ENCODE assay signal across 19 cellular contexts in genomic region chr2:234307322-234307961, GRCh38.
A peak's percentile ranks its signal among the peaks of the same experiment; 100 is the strongest.
DNase-seq lines count a peak whose midpoint lies in the region; ATAC-seq and TF ChIP-seq lines count a peak whose summit lies in the region.
"Had no signal": no experiment of that assay in that cellular context is flagged by ENCODE, and none has a peak within 500 bp of the region (broad histone marks: within the 10 kb centered on the region; RNA-seq: fewer than 3 reads in every experiment).

No MANE protein-coding gene starts in this region.

- WGBS in mammary epithelial cell (ENCODE audit: low coverage, missing lambda C conversion rate) = 88% methylated on average over 4 of the region's 4 CpGs

- no TSS peak for BruUV-seq in mammary epithelial cell (replicated peaks; lab: Mats Ljungman, UMichigan)

- POLR2A ChIA-PET in RWPE1 (lab: Yijun Ruan, JAX; ENCODE audit: low non-redundant PET) = no interaction called here

- H3K27me3 Mint-ChIP-seq in immature natural killer cell (ENCODE audit: low read depth in 3 of 3) = peaks cover 0 to 3% (median 1%) of the 10 kb centered on the region in 3 donors
- peaks cover 30 to 38% of the 10 kb centered on the region in 2 donors for H3K27me3 Mint-ChIP-seq in stimulated activated naive B cell treated with anti-CD40 and anti-IgM and Interleukin-4, amounts not matched to agents 10 μg/mL and 1 μg/mL and 100 μg/mL, for 72 hours
- H3K27me3 Mint-ChIP-seq in natural killer cell treated with Interleukin-12 subunit alpha and Interleukin-12 subunit beta and Interleukin-15 and Interleukin-18, amount 100 ng/mL, for 72 hours = no peaks in the 10 kb centered on the region

- H3K27ac Mint-ChIP-seq in immature natural killer cell = peak overlapping the region in 4 of 6 donors; percentile 44 to 93 (median 72)
- peak overlapping the region; percentile 51 for H3K27ac Mint-ChIP-seq in stimulated activated naive B cell treated with anti-CD40 and anti-IgM and Interleukin-4, amounts not matched to agents 10 μg/mL and 1 μg/mL and 100 μg/mL, for 72 hours
- peak overlapping the region in 1 of 2 donors; percentile 24 for H3K27ac Mint-ChIP-seq in natural killer cell treated with Interleukin-12 subunit alpha and Interleukin-12 subunit beta and Interleukin-15 and Interleukin-18, amount 100 ng/mL, for 72 hours

- H3K4me3 ChIP-seq in mammary epithelial cell (replicated peaks in 1 of 3; ENCODE audit: insufficient read depth in 1 of 3, low read depth in 2 of 3, low read length in 3 of 3) = no peak overlapping the region
- no peak overlapping the region for H3K4me3 ChIP-seq in breast epithelium
- H3K4me3 ChIP-seq: GM12878, SJCRH30 had no signal

- no peaks in the 10 kb centered on the region for H3K79me2 ChIP-seq in mammary epithelial cell (ENCODE audit: insufficient read depth, low read length)
- H3K79me2 ChIP-seq: parathyroid adenoma had no signal

- H3K4me1 ChIP-seq in mammary epithelial cell (ENCODE audit: insufficient read depth, low read length) (peaks cover 29% of the 10 kb centered on the region), breast epithelium (peaks cover 0 to 4% of the 10 kb centered on the region in 2 donors)
- H3K4me1 ChIP-seq: parathyroid adenoma had no signal

- no peak overlapping the region for H3K4me2 ChIP-seq in mammary epithelial cell (ENCODE audit: insufficient read depth, low read depth, low read length)

- dilution Hi-C loops in mammary epithelial cell (cut with HindIII; ENCODE audit: low sequenced_read_pairs) = loop anchor here (5.0 kb wide), 1 partner anchor 45 kb away; no protein-coding TSS in a partner anchor

- ATAC-seq in stimulated activated naive B cell treated with anti-CD40 and anti-IgM and Interleukin-4, amounts not matched to agents 10 μg/mL and 1 μg/mL and 100 μg/mL, for 72 hours (replicated peaks) = no peak
- ATAC-seq in GM19452 (IDR thresholded peaks at IDR 0.05; ENCODE audit: unreplicated experiment) = no peak
- no peak for ATAC-seq in natural killer cell treated with Interleukin-12 subunit alpha and Interleukin-12 subunit beta and Interleukin-15 and Interleukin-18, amount 100 ng/mL, for 72 hours
- ATAC-seq: activated CD4-positive, CD25-positive, alpha-beta regulatory T cell treated with anti-CD3 and anti-CD28 coated beads, Interleukin-2, amount 50 U/mL, for 24 hours; GM12878 had no signal

- H3K27ac ChIP-seq in mammary epithelial cell (ENCODE audit: insufficient read depth, low read depth, low read length) (peak overlapping the region; percentile 89), breast epithelium (no peak overlapping the region), RWPE1 (peak overlapping the region; percentile 57)
- H3K27ac ChIP-seq: parathyroid adenoma, SJCRH30 had no signal

- H3K36me3 Mint-ChIP-seq in immature natural killer cell = peaks cover 0 to 21% (median 4%) of the 10 kb centered on the region in 3 donors
- peaks cover 8 to 12% of the 10 kb centered on the region in 2 donors for H3K36me3 Mint-ChIP-seq in stimulated activated naive B cell treated with anti-CD40 and anti-IgM and Interleukin-4, amounts not matched to agents 10 μg/mL and 1 μg/mL and 100 μg/mL, for 72 hours
- peaks cover 5% of the 10 kb centered on the region for H3K36me3 Mint-ChIP-seq in natural killer cell treated with Interleukin-12 subunit alpha and Interleukin-12 subunit beta and Interleukin-15 and Interleukin-18, amount 100 ng/mL, for 72 hours

- peaks cover 31 to 33% of the 10 kb centered on the region in 2 donors for H3K4me1 Mint-ChIP-seq in immature natural killer cell
- H3K4me1 Mint-ChIP-seq in stimulated activated naive B cell treated with anti-CD40 and anti-IgM and Interleukin-4, amounts not matched to agents 10 μg/mL and 1 μg/mL and 100 μg/mL, for 72 hours = peaks cover 32 to 46% of the 10 kb centered on the region in 2 donors
- H3K4me1 Mint-ChIP-seq in natural killer cell treated with Interleukin-12 subunit alpha and Interleukin-12 subunit beta and Interleukin-15 and Interleukin-18, amount 100 ng/mL, for 72 hours (ENCODE audit: low read depth in 2 of 2) = peaks cover 30 to 42% of the 10 kb centered on the region in 2 donors

- H3K9me3 ChIP-seq in mammary epithelial cell (replicated peaks; ENCODE audit: insufficient read depth, low read length) = peaks cover 9% of the 10 kb centered on the region
- H3K9me3 ChIP-seq in breast epithelium = no peaks in the 10 kb centered on the region
- H3K9me3 ChIP-seq: SJCRH30 had no signal

- DNase-seq in mammary epithelial cell = no peak
- no peak for DNase-seq in breast epithelium (ENCODE audit: low spot score in 2 of 2)
- DNase-seq in RWPE1 (ENCODE audit: low spot score) = no peak
- no peak for DNase-seq in immature natural killer cell
- no peak for DNase-seq in stimulated activated naive B cell treated with anti-CD40 and anti-IgM and Interleukin-4, amounts not matched to agents 10 μg/mL and 1 μg/mL and 100 μg/mL, for 72 hours
- DNase-seq in natural killer cell treated with Interleukin-12 subunit alpha and Interleukin-12 subunit beta and Interleukin-15 and Interleukin-18, amount 100 ng/mL, for 72 hours (ENCODE audit: low spot score) = no peak
- no peak for DNase-seq in NCI-H69 (lab: John Stamatoyannopoulos, UW)
- DNase-seq: activated T-cell treated with anti-CD3 and anti-CD28 coated beads for 4 hours; GF-D8; NCI-H1417 treated with DMSO at 0.1 percent for 48 hours; NCI-H526; OCI-M1; SJCRH30; stimulated activated CD4-positive, alpha-beta T cell treated with anti-CD3 and anti-CD28 coated beads, Interleukin-4, amount 100 ng/mL, for 1 hour; T1000 had no signal

- H3K9ac ChIP-seq in mammary epithelial cell (ENCODE audit: insufficient read depth, low read length) = no peak overlapping the region
- H3K9ac ChIP-seq: parathyroid adenoma had no signal

- H3K9me3 Mint-ChIP-seq in immature natural killer cell = no peaks in the 10 kb centered on the region
- peaks cover 7 to 10% of the 10 kb centered on the region in 2 donors for H3K9me3 Mint-ChIP-seq in stimulated activated naive B cell treated with anti-CD40 and anti-IgM and Interleukin-4, amounts not matched to agents 10 μg/mL and 1 μg/mL and 100 μg/mL, for 72 hours
- H3K9me3 Mint-ChIP-seq in natural killer cell treated with Interleukin-12 subunit alpha and Interleukin-12 subunit beta and Interleukin-15 and Interleukin-18, amount 100 ng/mL, for 72 hours = no peaks in the 10 kb centered on the region

- H3K4me3 Mint-ChIP-seq in immature natural killer cell = no peak overlapping the region
- no peak overlapping the region for H3K4me3 Mint-ChIP-seq in stimulated activated naive B cell treated with anti-CD40 and anti-IgM and Interleukin-4, amounts not matched to agents 10 μg/mL and 1 μg/mL and 100 μg/mL, for 72 hours
- no peak overlapping the region for H3K4me3 Mint-ChIP-seq in natural killer cell treated with Interleukin-12 subunit alpha and Interleukin-12 subunit beta and Interleukin-15 and Interleukin-18, amount 100 ng/mL, for 72 hours

- intact Hi-C loops in mammary epithelial cell (cut with micrococcal nuclease) = loop anchor here (2.0 to 5.0 kb wide), 2 partner anchors 27 to 115 kb away; no protein-coding TSS in a partner anchor
- intact Hi-C loops in breast epithelium (cut with DNase I; ENCODE audit: low total_unique reads) = no loop called here

- H3K27me3 ChIP-seq in mammary epithelial cell (ENCODE audit: insufficient read depth, low read length) = no peaks in the 10 kb centered on the region
- no peaks in the 10 kb centered on the region for H3K27me3 ChIP-seq in breast epithelium
- H3K27me3 ChIP-seq: SJCRH30 had no signal

- TF ChIP-seq CTCF in mammary epithelial cell (conservative IDR thresholded peaks at IDR 0.05 in 1 of 2, IDR thresholded peaks at IDR 0.05 in 1 of 2; ENCODE audit: extremely low read depth in 1 of 2, insufficient read depth in 1 of 2, low read depth in 1 of 2, low read length in 2 of 2) (no peak), breast epithelium (IDR thresholded peaks at IDR 0.05) (no peak), RWPE1 (conservative IDR thresholded peaks at IDR 0.05; ENCODE audit: low read depth) (no peak)

- H2AFZ ChIP-seq in mammary epithelial cell (ENCODE audit: low read depth, low read length) = no peak overlapping the region
- H2AFZ ChIP-seq: parathyroid adenoma had no signal

- H4K20me1 ChIP-seq in mammary epithelial cell (ENCODE audit: insufficient read depth, low read length) = no peaks in the 10 kb centered on the region

- TF ChIP-seq POLR2A in breast epithelium (IDR thresholded peaks at IDR 0.05) = no peak

- in situ Hi-C loops in mammary epithelial cell (cut with MboI; ENCODE audit: low sequenced_read_pairs in 2 of 2) = loop anchor here in 1 of 2 donors (5.0 kb wide), 1 partner anchor 190 kb away; the partner anchor contains the start of gene ARL4C

- H3K36me3 ChIP-seq in mammary epithelial cell (ENCODE audit: insufficient read depth, low read length) (no peaks in the 10 kb centered on the region), breast epithelium (no peaks in the 10 kb centered on the region)
- H3K36me3 ChIP-seq: SJCRH30 had no signal

- CTCF ChIA-PET in mammary epithelial cell (lab: Charles Lee; ENCODE audit: low non-redundant PET) (no interaction called here), RWPE1 (lab: Yijun Ruan, JAX) (no interaction called here)

Comparison
In these comparisons a context has a peak if more than half of its experiments do, and no peak if none do; other contexts are left out.
1. H3K27ac ChIP-seq: peak in mammary epithelial cell (single experiment) and RWPE1 (single experiment); none in breast epithelium (0 of 2).